Comparison of ENCODE assay signal across 16 cellular contexts in the genomic region with DNA sequence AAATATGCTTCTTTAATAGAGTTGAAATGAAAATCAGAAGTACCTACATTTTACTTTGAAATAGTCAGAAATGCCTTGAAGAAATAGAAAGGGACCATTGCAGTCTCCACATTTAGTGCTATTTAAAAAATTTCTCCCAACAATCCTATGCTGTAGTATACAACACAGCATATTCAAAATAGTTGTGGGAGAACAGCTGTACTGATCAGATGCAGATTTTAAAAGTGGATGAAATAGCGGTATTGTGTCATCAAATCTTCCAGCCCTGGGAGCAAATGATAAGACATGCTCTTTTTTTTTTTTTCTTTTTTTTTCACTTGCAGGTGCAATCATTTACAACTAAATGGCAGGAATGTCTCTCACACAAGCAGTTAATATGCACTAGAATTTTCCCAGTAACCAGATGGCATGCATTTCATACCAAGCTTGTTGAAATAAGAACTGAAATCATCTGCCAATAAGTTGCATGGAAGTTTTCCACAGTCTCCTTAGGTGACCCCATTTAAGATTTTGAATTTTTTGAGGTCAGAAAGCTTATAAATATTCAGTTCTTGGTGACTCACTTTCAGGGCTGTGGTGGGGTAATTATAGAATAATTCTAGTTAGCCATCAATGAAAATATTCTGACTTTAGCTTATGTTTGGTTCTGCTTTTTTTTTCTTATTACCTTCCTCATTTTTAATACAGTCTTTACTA.
DNase-seq lines count a peak whose midpoint lies in the region; ATAC-seq lines count a peak whose summit lies in the region.
"Had no signal": no experiment of that assay in that cellular context is flagged by ENCODE, and none has a peak within 500 bp of the region (broad histone marks: within the 10 kb centered on the region; RNA-seq: fewer than 3 reads in every experiment).

No MANE protein-coding gene starts in this region.

- H3K27me3 Mint-ChIP-seq in naive B cell, result no peaks in the 10 kb centered on the region

- H3K36me3 Mint-ChIP-seq in naive B cell, result no peaks in the 10 kb centered on the region
- H3K36me3 Mint-ChIP-seq: CD4-positive, CD25-positive, alpha-beta regulatory T cell had no signal

- no peak overlapping the region for H3K4me3 ChIP-seq in H7 (ENCODE audit: insufficient read depth, low read depth, low read length)
- H3K4me3 ChIP-seq: colonic mucosa, MG63 had no signal

- no peaks in the 10 kb centered on the region for H3K36me3 ChIP-seq in H7 (replicated peaks; ENCODE audit: control insufficient read depth, insufficient read depth, low read length)
- H3K36me3 ChIP-seq: colonic mucosa, MG63 had no signal

- peak overlapping the region in 4 of 8 donors; percentile 38 to 81 (median 60) for H3K4me3 Mint-ChIP-seq in naive B cell
- H3K4me3 Mint-ChIP-seq: CD4-positive, CD25-positive, alpha-beta regulatory T cell had no signal

- DNase-seq in DMS 273 (lab: John Stamatoyannopoulos, UW; ENCODE audit: unreplicated experiment) (peak; percentile 91), NCI-H446 (lab: John Stamatoyannopoulos, UW) (peak; percentile 51 to 77), cerebellar cortex (ENCODE audit: low spot score) (peak; percentile 69), naive B cell (peak; percentile 28), H7 (no peak), UCSD-AML1 (lab: John Stamatoyannopoulos, UW; ENCODE audit: unreplicated experiment) (no peak), HuH-7 (ENCODE audit: low spot score) (no peak)
- DNase-seq: activated naive CD4-positive, alpha-beta T cell treated with Interleukin-2 at 50 U/mL for 16 hours; CD4-positive, CD25-positive, alpha-beta regulatory T cell; colonic mucosa; NCI-H2227 treated with DMSO at 0.1 percent for 48 hours; stimulated activated CD4-positive, alpha-beta T cell treated with anti-CD3 and anti-CD28 coated beads, Interleukin-4, amount 100 ng/mL, for 1 hour; stimulated activated naive CD4-positive, alpha-beta T cell; T1000 had no signal

- ATAC-seq in naive B cell (ENCODE audit: low read depth in 2 of 2) (peak; percentile 13), GM19467 (IDR thresholded peaks at IDR 0.05; ENCODE audit: unreplicated experiment) (no peak)

- peaks cover 41 to 60% (median 57%) of the 10 kb centered on the region in 3 donors for H3K4me1 Mint-ChIP-seq in naive B cell

- H3K27me3 ChIP-seq in H7 (ENCODE audit: control insufficient read depth, insufficient read depth, low read length), result no peaks in the 10 kb centered on the region
- H3K27me3 ChIP-seq: colonic mucosa, MG63 had no signal

- H3K9me3 Mint-ChIP-seq in naive B cell, result peaks cover 0 to 3% (median 0%) of the 10 kb centered on the region in 7 donors

- peak overlapping the region in 2 of 6 donors; percentile 10 to 64 for H3K27ac Mint-ChIP-seq in naive B cell
- H3K27ac Mint-ChIP-seq: CD4-positive, CD25-positive, alpha-beta regulatory T cell had no signal

Comparison
In these comparisons a context has a peak if more than half of its experiments do, and no peak if none do; other contexts are left out.
1. DNase-seq: peak in DMS 273 (single experiment), NCI-H446 (2 of 2), cerebellar cortex (single experiment) and naive B cell (single experiment); none in H7 (single experiment), UCSD-AML1 (single experiment) and HuH-7 (single experiment).